Comparison of ENCODE assay signal across 1 cellular context in genomic region chr6:150016324-150017185, GRCh38.
TF ChIP-seq lines count a peak whose summit lies in the region.

No MANE protein-coding gene starts in this region.

TF ChIP-seq in K562, 482 proteins besides CTCF, POLR2A, EP300 and RAD21 (continues in another document):
- TF ChIP-seq THRB (CRISPR knock-in tag; conservative IDR thresholded peaks at IDR 0.05) = 0 out of 2 replicates have a peak, but pooled peaks have one; percentile 23
- TF ChIP-seq NR4A1 (CRISPR knock-in tag; IDR thresholded peaks at IDR 0.05) = no peak
- TF ChIP-seq NR4A1 (tag; IDR thresholded peaks at IDR 0.05) = no peak
- no peak for TF ChIP-seq U2AF2 (optimal IDR thresholded peaks at IDR 0.05; ENCODE audit: low read depth, low read length)
- TF ChIP-seq PTRF (tag; IDR thresholded peaks at IDR 0.05) = no peak
- peak in 1 of 2 experiments; percentile 64; a peak in 2 of 4 replicates for TF ChIP-seq MAZ (CRISPR knock-in tag; conservative IDR thresholded peaks at IDR 0.05 in 1 of 2, IDR thresholded peaks at IDR 0.05 in 1 of 2)
- TF ChIP-seq SMC3 (conservative IDR thresholded peaks at IDR 0.05; ENCODE audit: insufficient read depth, low read depth, low read length) = peak; percentile 77
- peak; percentile 71; the same call in 1 of the 2 replicates for TF ChIP-seq HBP1 (CRISPR knock-in tag; IDR thresholded peaks at IDR 0.05)
- no peak for TF ChIP-seq ZMIZ1 (IDR thresholded peaks at IDR 0.05; ENCODE audit: low read depth in 2 of 2, low read length in 2 of 2)
- no peak for TF ChIP-seq ARNT (IDR thresholded peaks at IDR 0.05)
- 0 out of 2 replicates have a peak, but pooled peaks have one; percentile 16 for TF ChIP-seq ZNF584 (CRISPR knock-in tag; IDR thresholded peaks at IDR 0.05; ENCODE audit: low read depth)
- 0 out of 2 replicates have a peak, but pooled peaks have one; percentile 14 for TF ChIP-seq ESRRA (IDR thresholded peaks at IDR 0.05; ENCODE audit: borderline replicate concordance, low read depth)
- peak; percentile 80 for TF ChIP-seq ARID2 (IDR thresholded peaks at IDR 0.05)
- 0 out of 4 replicates have a peak, but pooled peaks of 1 of the 2 experiments have one; percentile 17 for TF ChIP-seq TEAD1 (CRISPR knock-in tag; IDR thresholded peaks at IDR 0.05)
- 0 out of 2 replicates have a peak, but pooled peaks have one; percentile 31 for TF ChIP-seq HLTF (IDR thresholded peaks at IDR 0.05)
- 0 out of 2 replicates have a peak, but pooled peaks have one; percentile 43 for TF ChIP-seq MCM3 (IDR thresholded peaks at IDR 0.05)
- no peak for TF ChIP-seq FOS (IDR thresholded peaks at IDR 0.05; ENCODE audit: extremely low read depth, insufficient read length)
- no peak for TF ChIP-seq TBL1XR1 (IDR thresholded peaks at IDR 0.05; ENCODE audit: low read length in 2 of 2)
- TF ChIP-seq CBFB (CRISPR knock-in tag; IDR thresholded peaks at IDR 0.05) = peak; percentile 55; the same call in 1 of the 2 replicates
- peak in 1 of 2 experiments; percentile 52; a peak in 2 of 4 replicates for TF ChIP-seq HDAC1 (IDR thresholded peaks at IDR 0.05)
- no peak for TF ChIP-seq ELF2 (CRISPR knock-in tag; IDR thresholded peaks at IDR 0.05)
- TF ChIP-seq E2F1 (CRISPR knock-in tag; IDR thresholded peaks at IDR 0.05) = peak; percentile 60; the same call in 1 of the 2 replicates
- TF ChIP-seq ETV5 (CRISPR knock-in tag; IDR thresholded peaks at IDR 0.05; ENCODE audit: low read depth) = no peak
- no peak for TF ChIP-seq PTBP1 (IDR thresholded peaks at IDR 0.05; ENCODE audit: low read depth, low read length)
- no peak for TF ChIP-seq POLR2B (IDR thresholded peaks at IDR 0.05; ENCODE audit: low read depth, partially characterized antibody)
- no peak for TF ChIP-seq KAT7 (CRISPR knock-in tag; IDR thresholded peaks at IDR 0.05; ENCODE audit: borderline replicate concordance)
- 0 out of 2 replicates have a peak, but pooled peaks have one; percentile 3 for TF ChIP-seq JUND (IDR thresholded peaks at IDR 0.05; ENCODE audit: borderline replicate concordance, low read depth, low read length)
- no peak for TF ChIP-seq JUND (tag; IDR thresholded peaks at IDR 0.05; ENCODE audit: borderline replicate concordance, low read depth, low read length)
- no peak for TF ChIP-seq CREBBP (IDR thresholded peaks at IDR 0.05; ENCODE audit: low read depth, low read length)
- TF ChIP-seq YBX1 (IDR thresholded peaks at IDR 0.05) = no peak
- TF ChIP-seq ZBTB40 (IDR thresholded peaks at IDR 0.05) = no peak
- TF ChIP-seq ZBTB40 (CRISPR knock-in tag; IDR thresholded peaks at IDR 0.05) = 0 out of 2 replicates have a peak, but pooled peaks have one; percentile 19
- TF ChIP-seq CREB3L1 (IDR thresholded peaks at IDR 0.05; ENCODE audit: borderline replicate concordance, low read depth) = no peak
- TF ChIP-seq U2AF1 (optimal IDR thresholded peaks at IDR 0.05; ENCODE audit: low read depth, low read length) = no peak
- no peak for TF ChIP-seq ATF1 (CRISPR knock-in tag; IDR thresholded peaks at IDR 0.05)
- TF ChIP-seq ATF1 (tag; IDR thresholded peaks at IDR 0.05) = no peak
- no peak for TF ChIP-seq ZC3H8 (IDR thresholded peaks at IDR 0.05)
- no peak for TF ChIP-seq THRA (IDR thresholded peaks at IDR 0.05)
- TF ChIP-seq ZNF512 (tag; IDR thresholded peaks at IDR 0.05) = no peak
- 0 out of 2 replicates have a peak, but pooled peaks have one; percentile 52 for TF ChIP-seq SMARCA5 (IDR thresholded peaks at IDR 0.05)
